Comparison of ENCODE assay signal across 31 cellular contexts in the genomic region with DNA sequence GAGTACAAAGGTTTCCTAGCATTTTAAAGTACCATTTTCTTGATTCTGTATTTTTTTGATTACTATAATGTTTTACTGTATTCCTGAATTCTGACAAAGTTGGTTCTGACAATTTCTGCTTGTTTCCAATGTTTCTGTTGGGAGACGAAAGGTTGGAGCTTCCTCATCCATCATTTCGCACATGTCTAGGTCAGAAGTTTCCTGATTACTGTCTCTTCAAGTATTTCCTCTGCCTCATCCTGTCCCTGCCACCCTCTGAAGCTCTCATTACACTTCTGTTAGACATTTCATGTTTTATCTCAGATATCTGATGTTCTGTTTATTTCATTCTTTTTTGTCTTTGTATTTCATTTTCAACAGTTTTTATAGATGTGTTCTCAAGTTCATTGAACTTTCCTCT.
"Had no signal": no experiment of that assay in that cellular context is flagged by ENCODE, and none has a peak within 500 bp of the region (broad histone marks: within the 10 kb centered on the region; RNA-seq: fewer than 3 reads in every experiment).

No MANE protein-coding gene starts in this region.

- H3K4me3 ChIP-seq: adrenal gland, body of pancreas, breast epithelium had no signal

- ATAC-seq: activated CD8-positive, alpha-beta T cell treated with anti-CD3 and anti-CD28 coated beads for 36 hours; activated naive CD4-positive, alpha-beta T cell treated with anti-CD3 and anti-CD28 coated beads, Interleukin-2, amount 50 U/mL, for 72 hours; activated T-cell treated with anti-CD3 and anti-CD28 coated beads, Interleukin-2, amount 50 U/mL, for 4 hours; activated T-cell treated with anti-CD3 and anti-CD28 coated beads, Interleukin-2, amount 50 U/mL, for 72 hours; activated T-helper 17 cell treated with anti-CD3 and anti-CD28 coated beads, Interleukin-2, amount 50 U/mL, for 72 hours; body of pancreas had no signal

- DNase-seq: activated B cell treated with CpG ODN at 0.5 μM for 24 hours; activated CD4-positive, alpha-beta memory T cell treated with anti-CD3 and anti-CD28 coated beads for 36 hours; activated CD4-positive, alpha-beta T cell treated with anti-CD3 and anti-CD28 coated beads for 4 hours; activated CD4-positive, alpha-beta T cell treated with anti-CD3 and anti-CD28 coated beads, Interleukin-2, amount 10 ng/mL, durations not matched to agents 24 days and 14 days; activated CD4-positive, alpha-beta T cell treated with anti-CD3 and anti-CD28 coated beads, Interleukin-2, amount 50 U/mL, for 1 hour; activated CD4-positive, alpha-beta T cell treated with anti-CD3 and anti-CD28 coated beads, Interleukin-2, amount 50 U/mL, for 4 hours; activated CD4-positive, CD25-positive, alpha-beta regulatory T cell treated with anti-CD3 and anti-CD28 coated beads, Interleukin-2, amount 50 U/mL, for 72 hours; activated CD8-positive, alpha-beta memory T cell treated with anti-CD3 and anti-CD28 coated beads, Interleukin-2, amount 50 U/mL, for 4 hours; activated CD8-positive, alpha-beta T cell treated with anti-CD3 and anti-CD28 coated beads for 36 hours; activated effector memory CD4-positive, alpha-beta T cell treated with anti-CD3 and anti-CD28 coated beads, Interleukin-2, amount 50 U/mL, for 16 hours; activated gamma-delta T cell treated with Interleukin-2 at 50 U/mL for 16 hours; activated naive CD4-positive, alpha-beta T cell; activated naive CD4-positive, alpha-beta T cell treated with anti-CD3 and anti-CD28 coated beads for 36 hours; activated naive CD4-positive, alpha-beta T cell treated with anti-CD3 and anti-CD28 coated beads, Interleukin-2, amount 50 U/mL, for 16 hours; activated naive CD8-positive, alpha-beta T cell treated with anti-CD3 and anti-CD28 coated beads for 36 hours; activated T-cell treated with anti-CD3 and anti-CD28 coated beads for 4 hours; activated T-cell treated with anti-CD3 and anti-CD28 coated beads, Interleukin-2, amount 50 U/mL, for 1 hour; activated T-cell treated with anti-CD3 and anti-CD28 coated beads, Interleukin-2, amount 50 U/mL, for 4 hours; activated T-cell treated with anti-CD3 and anti-CD28 coated beads, Interleukin-2, amount 50 U/mL, for 72 hours; adrenal gland; amniotic stem cell; aorta; body of pancreas; brain microvascular endothelial cell; central memory CD4-positive, alpha-beta T cell; T-helper 1 cell; T-helper 2 cell; T-helper 9 cell had no signal
